ENCODE assay signal across 24 cellular contexts in the genomic region with DNA sequence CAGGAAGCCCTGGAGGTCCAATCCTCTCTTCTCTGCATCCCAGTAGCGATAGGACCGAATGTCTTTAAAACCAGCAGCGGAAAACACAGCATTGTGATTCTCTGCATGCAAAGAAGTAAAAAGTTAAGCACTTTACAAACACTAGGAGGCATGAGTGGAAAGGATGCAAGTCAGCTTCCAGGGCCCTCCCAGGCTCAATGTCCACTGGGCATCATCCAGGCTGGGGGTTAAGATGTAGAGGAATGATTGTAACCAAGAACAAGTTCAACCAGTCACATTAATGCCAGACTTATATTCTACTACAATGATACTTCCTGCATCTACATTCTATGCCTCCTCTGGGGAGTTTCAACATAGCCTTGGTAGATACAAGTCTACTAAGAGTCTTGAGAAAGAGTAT.
"Had no signal": no experiment of that assay in that cellular context is flagged by ENCODE, and none has a peak within 500 bp of the region (broad histone marks: within the 10 kb centered on the region; RNA-seq: fewer than 3 reads in every experiment).

No MANE protein-coding gene starts in this region.

- H3K4me1 ChIP-seq: ascending aorta, esophagus squamous epithelium, uterus had no signal

- DNase-seq: activated CD4-positive, alpha-beta T cell treated with anti-CD3 and anti-CD28 coated beads for 36 hours; activated CD4-positive, alpha-beta T cell treated with anti-CD3 and anti-CD28 coated beads, Interleukin-2, amount 50 U/mL, for 4 hours; activated CD4-positive, CD25-positive, alpha-beta regulatory T cell; activated gamma-delta T cell; activated naive CD4-positive, alpha-beta T cell treated with anti-CD3 and anti-CD28 coated beads, Interleukin-2, amount 10 ng/mL, durations not matched to agents 7 days and 5 days; activated naive CD8-positive, alpha-beta T cell treated with anti-CD3 and anti-CD28 coated beads, Interleukin-2, amount 10 ng/mL, durations not matched to agents 7 days and 5 days; activated T-cell treated with anti-CD3 and anti-CD28 coated beads for 4 hours; dorsolateral prefrontal cortex; effector memory CD4-positive, alpha-beta T cell; esophagus squamous epithelium; foreskin melanocyte; heart right ventricle; naive B cell; nephron progenitor cell; stimulated activated CD4-positive, alpha-beta T cell treated with anti-CD3 and anti-CD28 coated beads, Interleukin-4, amount 100 ng/mL, for 24 hours; substantia nigra; T-helper 1 cell; uterus had no signal

- H3K9me3 ChIP-seq: ascending aorta, esophagus squamous epithelium, heart right ventricle, neutrophil, uterus had no signal

- H3K27me3 ChIP-seq: ascending aorta, dorsolateral prefrontal cortex, esophagus squamous epithelium, heart right ventricle, neutrophil, uterus had no signal

- H3K36me3 ChIP-seq: uterus had no signal

- H3K27ac ChIP-seq: ascending aorta, coronary artery, dorsolateral prefrontal cortex, heart right ventricle, neutrophil, skin epidermis, uterus had no signal

- ATAC-seq: activated CD4-positive, alpha-beta T cell treated with anti-CD3 and anti-CD28 coated beads for 36 hours; heart right ventricle; sciatic nerve; stimulated activated effector memory CD8-positive, alpha-beta T cell treated with anti-CD3 and anti-CD28 coated beads, Interleukin-12 subunit alpha, Interleukin-12 subunit beta, amount 100 ng/mL, for 72 hours had no signal

- H3K4me3 ChIP-seq: ascending aorta, coronary artery, dorsolateral prefrontal cortex, esophagus squamous epithelium, heart right ventricle, skin epidermis, uterus had no signal
